Comparison of ENCODE assay signal across 8 cellular contexts in the genomic region with DNA sequence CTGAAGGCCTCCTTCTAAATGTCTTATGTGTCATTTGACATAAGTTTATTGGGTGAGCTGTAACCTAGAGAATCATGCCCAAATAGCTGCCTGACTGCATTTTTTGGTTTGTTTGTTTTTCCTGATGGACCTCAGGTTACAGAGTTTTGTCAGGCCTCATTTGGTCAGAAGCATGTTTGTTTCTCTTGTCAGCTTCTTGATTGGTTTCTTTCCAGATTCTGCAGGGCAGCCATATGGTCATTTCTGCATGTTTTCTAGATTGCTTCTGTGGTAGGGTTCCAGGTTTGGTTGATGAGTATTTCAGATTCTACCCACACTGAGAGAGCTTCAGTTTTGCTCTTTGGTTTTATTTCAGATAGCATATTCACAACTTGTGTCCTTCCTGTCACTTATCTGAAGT. TPM values are rescaled to one million over a fixed set of nuclear protein-coding genes. Genes with fewer than 3 reads are reported as not detected.
DNase-seq lines count a peak whose midpoint lies in the region; ATAC-seq and TF ChIP-seq lines count a peak whose summit lies in the region.

No MANE protein-coding gene starts in this region.

- ATAC-seq in RWPE2 (ENCODE audit: low read depth) (peak; percentile 87), left lung (peak; percentile 69), right cardiac atrium (no peak), HG03469 (IDR thresholded peaks at IDR 0.05; ENCODE audit: unreplicated experiment) (no peak)

- TF ChIP-seq CTCF in RWPE2 (IDR thresholded peaks at IDR 0.05; ENCODE audit: poor library complexity, severe bottlenecking) (no peak), left lung (IDR thresholded peaks at IDR 0.05) (no peak)

- H3K27me3 ChIP-seq in RWPE2 (ENCODE audit: insufficient read depth, poor library complexity, severe bottlenecking) (no peaks in the 10 kb centered on the region), left lung (no peaks in the 10 kb centered on the region), right cardiac atrium (ENCODE audit: control insufficient read depth, insufficient read depth) (no peaks in the 10 kb centered on the region)

- H3K4me1 ChIP-seq in RWPE2 (ENCODE audit: insufficient read depth, poor library complexity, severe bottlenecking) (peaks cover 14% of the 10 kb centered on the region), left lung (no peaks in the 10 kb centered on the region), right cardiac atrium (ENCODE audit: control insufficient read depth, insufficient read depth, low read length) (no peaks in the 10 kb centered on the region)

- peak overlapping the region; percentile 11 for H3K27ac ChIP-seq in RWPE2 (ENCODE audit: poor library complexity, severe bottlenecking)
- H3K27ac ChIP-seq in left lung, result no peak overlapping the region
- H3K27ac ChIP-seq in right cardiac atrium (ENCODE audit: low read length), result no peak overlapping the region

- H3K36me3 ChIP-seq in RWPE2 (ENCODE audit: low read depth) (no peaks in the 10 kb centered on the region), left lung (no peaks in the 10 kb centered on the region)

- DNase-seq in DMS 273 treated with DMSO at 0.1 percent for 48 hours (lab: John Stamatoyannopoulos, UW) (peak; percentile 81), H4 (ENCODE audit: low spot score) (peak; percentile 59), RWPE2 (ENCODE audit: low spot score) (no peak), left lung (no peak), right cardiac atrium (no peak), NK-92 (lab: John Stamatoyannopoulos, UW; ENCODE audit: unreplicated experiment) (no peak), SHP77 (lab: John Stamatoyannopoulos, UW) (no peak)

- H3K9me3 ChIP-seq in RWPE2 (ENCODE audit: severe bottlenecking) (peaks cover 6% of the 10 kb centered on the region), left lung (peaks cover 0 to 35% of the 10 kb centered on the region in 2 donors), right cardiac atrium (ENCODE audit: control insufficient read depth, low read length) (no peaks in the 10 kb centered on the region)

- intact Hi-C loops in left lung (cut with DNase I), result no loop called here
- intact Hi-C loops in right cardiac atrium (cut with DNase I), result no loop called here

- no peak overlapping the region for H3K4me3 ChIP-seq in RWPE2 (ENCODE audit: severe bottlenecking)
- H3K4me3 ChIP-seq in left lung, result no peak overlapping the region
- no peak overlapping the region for H3K4me3 ChIP-seq in right cardiac atrium (ENCODE audit: low read length)

RNA-seq across cellular contexts. Expression of gene GLCCI1, which starts 28.0 kb away (rescaled TPM):
- 6.7 and 8.1 TPM in 2 replicates for total RNA-seq in H4 (2014; rRNA removed; shearing (Covaris generic))
- total RNA-seq in left lung, result 10 to 100 TPM; 25.4 to 42.6 TPM
- 1 to 10 TPM; 4.7 to 8.3 (median 6.8) TPM for total RNA-seq in right cardiac atrium
- polyA plus RNA-seq in right cardiac atrium, result 2.0 TPM

Comparison
In these comparisons a context has a peak if more than half of its experiments do, and no peak if none do; other contexts are left out.
1. DNase-seq: peak in DMS 273 treated with DMSO at 0.1 percent for 48 hours (single experiment) and H4 (single experiment); none in RWPE2 (single experiment), left lung (0 of 2), right cardiac atrium (0 of 3), NK-92 (single experiment) and SHP77 (0 of 2).
2. ATAC-seq: peak in RWPE2 (single experiment) and left lung (single experiment); none in right cardiac atrium (0 of 2) and HG03469 (single experiment).